32 cellular contexts compared by ENCODE assay signal in genomic region chr11:102121329-102121728, GRCh38. TPM values are rescaled to one million over a fixed set of nuclear protein-coding genes. Genes with fewer than 3 reads are reported as not detected.
DNase-seq lines count a peak whose midpoint lies in the region; ATAC-seq, FAIRE-seq and TF ChIP-seq lines count a peak whose summit lies in the region.
"Had no signal": no experiment of that assay in that cellular context is flagged by ENCODE, and none has a peak within 500 bp of the region (broad histone marks: within the 10 kb centered on the region; RNA-seq: fewer than 3 reads in every experiment).

No MANE protein-coding gene starts in this region.

- H3K27me3 Mint-ChIP-seq in progenitor cell of endocrine pancreas, result no peaks in the 10 kb centered on the region

- TF ChIP-seq EP300 in gastroesophageal sphincter (IDR thresholded peaks at IDR 0.05), result no peak

- peaks cover 36% of the 10 kb centered on the region for H3K36me3 Mint-ChIP-seq in progenitor cell of endocrine pancreas (ENCODE audit: insufficient read depth)
- H3K36me3 Mint-ChIP-seq: activated naive CD4-positive, alpha-beta T cell treated with anti-CD3 and anti-CD28 coated beads, Interleukin-2, amount 50 U/mL, for 72 hours had no signal

- H3K4me1 ChIP-seq in RWPE2 (ENCODE audit: insufficient read depth, poor library complexity, severe bottlenecking) (peaks cover 48% of the 10 kb centered on the region), tibial artery (peaks cover 0 to 69% (median 31%) of the 10 kb centered on the region in 4 donors), gastroesophageal sphincter (peaks cover 8 to 67% (median 16%) of the 10 kb centered on the region in 3 donors)

- H3K4me3 Mint-ChIP-seq in progenitor cell of endocrine pancreas (ENCODE audit: low read depth), result peak overlapping the region; percentile 19
- H3K4me3 Mint-ChIP-seq: activated CD8-positive, alpha-beta T cell treated with anti-CD3 and anti-CD28 coated beads for 36 hours; dendritic cell treated with granulocyte-macrophage colony-stimulating factor and Interleukin-4, amounts not matched to agents 40 ng/mL and 50 ng/mL, for 4 days; naive thymus-derived CD8-positive, alpha-beta T cell; T-helper 17 cell had no signal

- H3K27ac Mint-ChIP-seq in progenitor cell of endocrine pancreas, result peak overlapping the region; percentile 88
- H3K27ac Mint-ChIP-seq: activated CD8-positive, alpha-beta T cell treated with anti-CD3 and anti-CD28 coated beads for 36 hours; activated naive CD4-positive, alpha-beta T cell treated with anti-CD3 and anti-CD28 coated beads, Interleukin-2, amount 50 U/mL, for 72 hours; activated T-helper 2 cell treated with anti-CD3 and anti-CD28 coated beads, Interferon-gamma antibody, Interleukin-2, Interleukin-4, amounts not matched to agents 10 μg/mL and 5 μg/mL and 100 μg/mL, durations not matched to agents 14 hours and 24 hours and 36 hours; dendritic cell treated with granulocyte-macrophage colony-stimulating factor and Interleukin-4, amounts not matched to agents 40 ng/mL and 50 ng/mL, for 4 days; naive thymus-derived CD8-positive, alpha-beta T cell; T-helper 17 cell had no signal

- no peaks in the 10 kb centered on the region for H3K27me3 ChIP-seq in RWPE2 (ENCODE audit: insufficient read depth, poor library complexity, severe bottlenecking)
- H3K27me3 ChIP-seq in tibial artery, result no peaks in the 10 kb centered on the region
- H3K27me3 ChIP-seq in gastroesophageal sphincter, result no peaks in the 10 kb centered on the region
- H3K27me3 ChIP-seq: esophagus squamous epithelium, MG63, transverse colon had no signal

- no peak for FAIRE-seq in GM12891 (lab: Jason Lieb, UNC)
- FAIRE-seq: astrocyte, endometrium, GM12878, islet of Langerhans had no signal

- H3K36me3 ChIP-seq in RWPE2 (ENCODE audit: low read depth) (peaks cover 66% of the 10 kb centered on the region), tibial artery (no peaks in the 10 kb centered on the region), gastroesophageal sphincter (peaks cover 0 to 4% of the 10 kb centered on the region in 2 donors)
- H3K36me3 ChIP-seq: spleen, transverse colon had no signal

- intact Hi-C loops in tibial artery (cut with DNase I; ENCODE audit: low total_unique reads), result no loop called here

- peaks cover 12% of the 10 kb centered on the region for H3K9me3 Mint-ChIP-seq in progenitor cell of endocrine pancreas (ENCODE audit: low read depth)
- H3K9me3 Mint-ChIP-seq: activated CD8-positive, alpha-beta T cell treated with anti-CD3 and anti-CD28 coated beads for 36 hours; activated T-helper 2 cell treated with anti-CD3 and anti-CD28 coated beads, Interferon-gamma antibody, Interleukin-2, Interleukin-4, amounts not matched to agents 10 μg/mL and 5 μg/mL and 100 μg/mL, durations not matched to agents 14 hours and 24 hours and 36 hours had no signal

- peak; percentile 11 for DNase-seq in EL
- DNase-seq in RWPE2 (ENCODE audit: low spot score), result no peak
- peak; percentile 46 for DNase-seq in fibroblast of pulmonary artery (ENCODE audit: low read depth)
- DNase-seq in progenitor cell of endocrine pancreas (ENCODE audit: low spot score, unreplicated experiment), result no peak
- DNase-seq in tibial artery, result no peak
- no peak for DNase-seq in GM12891 (ENCODE audit: insufficient read length, low spot score)
- DNase-seq: activated CD4-positive, CD25-positive, alpha-beta regulatory T cell treated with anti-CD3 and anti-CD28 coated beads, Interleukin-2, amount 50 U/mL, for 72 hours; activated CD8-positive, alpha-beta T cell treated with anti-CD3 and anti-CD28 coated beads for 36 hours; DND-41; esophagus squamous epithelium; KG1; left ventricle myocardium inferior; MG63; midbrain; naive thymus-derived CD8-positive, alpha-beta T cell; NCI-H1417; NCI-H345; retina; spleen; T-helper 17 cell; transverse colon had no signal

- peak overlapping the region; percentile 98 for H3K27ac ChIP-seq in RWPE2 (ENCODE audit: poor library complexity, severe bottlenecking)
- peak overlapping the region in 1 of 2 donors; percentile 24 for H3K27ac ChIP-seq in tibial artery
- no peak overlapping the region for H3K27ac ChIP-seq in gastroesophageal sphincter
- H3K27ac ChIP-seq: BLaER1 treated with 17β-estradiol and CSF1 and Interleukin-3, amounts not matched to agents 10 nM and 100 nM; left ventricle myocardium inferior; SK-N-MC; spleen; transverse colon had no signal

- TF ChIP-seq CTCF in RWPE2 (IDR thresholded peaks at IDR 0.05; ENCODE audit: poor library complexity, severe bottlenecking) (no peak), fibroblast of pulmonary artery (IDR thresholded peaks at IDR 0.05; ENCODE audit: low read length, missing control alignments) (no peak), progenitor cell of endocrine pancreas (IDR thresholded peaks at IDR 0.05; ENCODE audit: unreplicated experiment) (no peak), tibial artery (IDR thresholded peaks at IDR 0.05) (no peak), gastroesophageal sphincter (IDR thresholded peaks at IDR 0.05) (no peak)

- H3K9me3 ChIP-seq in RWPE2 (ENCODE audit: severe bottlenecking) (no peaks in the 10 kb centered on the region), tibial artery (no peaks in the 10 kb centered on the region), gastroesophageal sphincter (no peaks in the 10 kb centered on the region)
- H3K9me3 ChIP-seq: esophagus squamous epithelium, left ventricle myocardium inferior, MG63, transverse colon had no signal

- TF ChIP-seq POLR2A in GM12891 (IDR thresholded peaks at IDR 0.05; ENCODE audit: low read depth, low read length) (no peak), gastroesophageal sphincter (IDR thresholded peaks at IDR 0.05) (no peak)

- ATAC-seq in RWPE2 (ENCODE audit: low read depth), result no peak
- no peak for ATAC-seq in HG02759 (IDR thresholded peaks at IDR 0.05; ENCODE audit: unreplicated experiment)
- ATAC-seq in gastroesophageal sphincter, result no peak
- ATAC-seq: activated CD8-positive, alpha-beta T cell treated with anti-CD3 and anti-CD28 coated beads for 36 hours; activated naive CD4-positive, alpha-beta T cell treated with anti-CD3 and anti-CD28 coated beads, Interleukin-2, amount 50 U/mL, for 72 hours; GM12878; naive thymus-derived CD8-positive, alpha-beta T cell; T-helper 17 cell had no signal

- no peak overlapping the region for H3K4me3 ChIP-seq in RWPE2 (ENCODE audit: severe bottlenecking)
- no peak overlapping the region for H3K4me3 ChIP-seq in fibroblast of pulmonary artery (replicated peaks; ENCODE audit: low read depth, low read length)
- H3K4me3 ChIP-seq in tibial artery, result no peak overlapping the region
- H3K4me3 ChIP-seq in gastroesophageal sphincter, result no peak overlapping the region
- H3K4me3 ChIP-seq: BLaER1 treated with 17β-estradiol and CSF1 and Interleukin-3, amounts not matched to agents 10 nM and 100 nM; esophagus squamous epithelium; GM12878; left ventricle myocardium inferior; MG63; SK-N-MC; spleen; transverse colon had no signal

- WGBS in gastroesophageal sphincter (ENCODE audit: low coverage in 1 of 2), 2 donors, result 90 to 100% methylated on average over 2 of the region's 2 CpGs

- peaks cover 46% of the 10 kb centered on the region for H3K4me1 Mint-ChIP-seq in progenitor cell of endocrine pancreas (ENCODE audit: low read depth)
- H3K4me1 Mint-ChIP-seq: T-helper 17 cell had no signal

TF ChIP-seq in GM12891, 5 proteins besides CTCF, POLR2A, EP300 and RAD21:
- TF ChIP-seq PAX5 (IDR thresholded peaks at IDR 0.05; ENCODE audit: insufficient read depth, low read length, severe bottlenecking) (no peak), POU2F2 (IDR thresholded peaks at IDR 0.05; ENCODE audit: low read depth, low read length) (no peak)

RNA-seq across cellular contexts. Expression of gene YAP1, which starts 11.1 kb away (rescaled TPM):
- total RNA-seq in progenitor cell of endocrine pancreas (199 and 204 TPM in 2 replicates), gastroesophageal sphincter (100 to 1,000 TPM; 192 to 323 (median 278) TPM)
- polyA plus RNA-seq in GM12891 (2012; ENCODE audit: low read depth, missing spikeins), result 0.08 TPM
- total RNA-seq: activated CD8-positive, alpha-beta T cell treated with anti-CD3 and anti-CD28 coated beads for 36 hours; activated T-helper 2 cell treated with anti-CD3 and anti-CD28 coated beads, Interferon-gamma antibody, Interleukin-2, Interleukin-4, amounts not matched to agents 10 μg/mL and 5 μg/mL and 100 μg/mL, durations not matched to agents 14 hours and 24 hours and 36 hours; naive thymus-derived CD8-positive, alpha-beta T cell had no signal
- polyA plus RNA-seq: naive thymus-derived CD8-positive, alpha-beta T cell had no signal

Comparison
In these comparisons a context has a peak if more than half of its experiments do, and no peak if none do; other contexts are left out.
1. DNase-seq: peak in EL (single experiment) and fibroblast of pulmonary artery (single experiment); none in RWPE2 (single experiment), progenitor cell of endocrine pancreas (single experiment), tibial artery (0 of 2) and GM12891 (single experiment).